Comparison of ENCODE assay signal across 25 cellular contexts in genomic region chr1:31732343-31732742, GRCh38. TPM values are rescaled to one million over a fixed set of nuclear protein-coding genes. Genes with fewer than 3 reads are reported as not detected.
"Had no signal": no experiment of that assay in that cellular context is flagged by ENCODE, and none has a peak within 500 bp of the region (broad histone marks: within the 10 kb centered on the region; RNA-seq: fewer than 3 reads in every experiment).

No MANE protein-coding gene starts in this region.

- DNase-seq: activated CD4-positive, alpha-beta memory T cell treated with anti-CD3 and anti-CD28 coated beads, Interleukin-2, amount 10 ng/mL, durations not matched to agents 7 days and 5 days; activated CD4-positive, alpha-beta T cell treated with anti-CD3 and anti-CD28 coated beads for 1 hour; activated CD4-positive, alpha-beta T cell treated with anti-CD3 and anti-CD28 coated beads for 4 hours; activated CD4-positive, alpha-beta T cell treated with anti-CD3 and anti-CD28 coated beads, Interleukin-2, amount 10 ng/mL, durations not matched to agents 7 days and 5 days; activated CD4-positive, alpha-beta T cell treated with anti-CD3 and anti-CD28 coated beads, Interleukin-2, amount 50 U/mL, for 4 hours; activated CD4-positive, CD25-positive, alpha-beta regulatory T cell; activated CD8-positive, alpha-beta memory T cell treated with anti-CD3 and anti-CD28 coated beads, Interleukin-2, amount 50 U/mL, for 48 hours; activated gamma-delta T cell; activated naive CD4-positive, alpha-beta T cell; activated naive CD4-positive, alpha-beta T cell treated with anti-CD3 and anti-CD28 coated beads, Interleukin-2, amount 10 ng/mL, durations not matched to agents 7 days and 5 days; activated naive CD8-positive, alpha-beta T cell treated with anti-CD3 and anti-CD28 coated beads, Interleukin-2, amount 10 ng/mL, durations not matched to agents 7 days and 5 days; activated T-cell treated with anti-CD3 and anti-CD28 coated beads for 4 hours; activated T-cell treated with anti-CD3 and anti-CD28 coated beads, Interleukin-2, amount 50 U/mL, for 24 hours; activated T-cell treated with anti-CD3 and anti-CD28 coated beads, Interleukin-2, amount 50 U/mL, for 72 hours; anterior cingulate cortex; brain microvascular endothelial cell; cortex of kidney; dermis blood vessel endothelial cell; effector CD8-positive, alpha-beta T cell; esophagus squamous epithelium; foreskin melanocyte; T-helper 2 cell had no signal

- H3K9me3 ChIP-seq: esophagus squamous epithelium, gastroesophageal sphincter had no signal

- H3K27me3 ChIP-seq: brain microvascular endothelial cell, esophagus squamous epithelium, gastroesophageal sphincter had no signal

- H3K4me1 ChIP-seq: gastroesophageal sphincter had no signal

- ATAC-seq: activated naive CD4-positive, alpha-beta T cell treated with anti-CD3 and anti-CD28 coated beads, Interleukin-2, amount 50 U/mL, for 72 hours; activated T-cell treated with anti-CD3 and anti-CD28 coated beads, Interleukin-2, amount 50 U/mL, for 72 hours; gastroesophageal sphincter had no signal

- H3K36me3 ChIP-seq: brain microvascular endothelial cell, esophagus squamous epithelium had no signal

- H3K4me3 ChIP-seq: esophagus squamous epithelium, gastroesophageal sphincter had no signal

- H3K27ac ChIP-seq: brain microvascular endothelial cell, epithelial cell of prostate, esophagus squamous epithelium, gastroesophageal sphincter had no signal

RNA-seq across cellular contexts. Expression of gene COL16A1, which starts 28.5 kb away (rescaled TPM):
- total RNA-seq: activated CD4-positive, alpha-beta memory T cell treated with anti-CD3 and anti-CD28 coated beads, Interleukin-2, amount 10 ng/mL, durations not matched to agents 7 days and 5 days; activated CD4-positive, alpha-beta T cell treated with anti-CD3 and anti-CD28 coated beads, Interleukin-2, amount 10 ng/mL, durations not matched to agents 7 days and 5 days had no signal
